Comparison of ENCODE assay signal across 18 cellular contexts in genomic region chr11:64719406-64719805, GRCh38. TPM values are rescaled to one million over a fixed set of nuclear protein-coding genes. Genes with fewer than 3 reads are reported as not detected.
A peak's percentile ranks its signal among the peaks of the same experiment; 100 is the strongest.
DNase-seq lines count a peak whose midpoint lies in the region; ATAC-seq and TF ChIP-seq lines count a peak whose summit lies in the region.
"Had no signal": no experiment of that assay in that cellular context is flagged by ENCODE, and none has a peak within 500 bp of the region (broad histone marks: within the 10 kb centered on the region; RNA-seq: fewer than 3 reads in every experiment).

No MANE protein-coding gene starts in this region.

- intact Hi-C loops in upper lobe of right lung (cut with DNase I), result no loop called here

- no peak overlapping the region for H3K4me2 ChIP-seq in neural cell (ENCODE audit: low read length)
- H3K4me2 ChIP-seq: GM23338 had no signal

- H4K20me1 ChIP-seq in neural cell (ENCODE audit: insufficient read depth), result peaks cover 23% of the 10 kb centered on the region

- no peak overlapping the region for H2AFZ ChIP-seq in neural cell (ENCODE audit: low read depth, low read length)
- H2AFZ ChIP-seq: GM23338 had no signal

- H3K9me3 ChIP-seq in neural cell (ENCODE audit: low read length) (no peaks in the 10 kb centered on the region), upper lobe of right lung (no peaks in the 10 kb centered on the region)

- no peaks in the 10 kb centered on the region for H3F3A ChIP-seq in neural cell (ENCODE audit: insufficient read depth, low read length, poor library complexity, severe bottlenecking)

- TF ChIP-seq EP300 in neural cell (conservative IDR thresholded peaks at IDR 0.05; ENCODE audit: poor library complexity, severe bottlenecking), result no peak

- peaks cover 59% of the 10 kb centered on the region for H3K79me2 ChIP-seq in neural cell (replicated peaks; ENCODE audit: insufficient read depth, low read length)

- DNase-seq in NCI-H2171 (lab: John Stamatoyannopoulos, UW) (peak; percentile 13), NCI-H2171 treated with DMSO at 0.1 percent for 48 hours (lab: John Stamatoyannopoulos, UW) (no peak), upper lobe of right lung (peak; percentile 56), GM10266 (ENCODE audit: extremely low spot score) (no peak), NCI-H187 treated with DMSO at 0.1 percent for 48 hours (lab: John Stamatoyannopoulos, UW) (no peak)
- DNase-seq: C1 segment of cervical spinal cord; CD4-positive, CD25-positive, alpha-beta regulatory T cell; CD8-positive, alpha-beta memory T cell; COR-L47; HFFc6; KBM-7 had no signal

- ATAC-seq in upper lobe of right lung (no peak), HG03565 (IDR thresholded peaks at IDR 0.05; ENCODE audit: unreplicated experiment) (no peak)
- ATAC-seq: GM23338, HCT116, HepG2 had no signal

- peaks cover 7% of the 10 kb centered on the region for H3K4me1 ChIP-seq in upper lobe of right lung

- H3K9ac ChIP-seq in neural cell (ENCODE audit: low read length), result no peak overlapping the region

- H3K36me3 ChIP-seq in neural cell (ENCODE audit: insufficient read depth, low read length), result no peaks in the 10 kb centered on the region
- H3K36me3 ChIP-seq in upper lobe of right lung, result no peaks in the 10 kb centered on the region

- H3K27ac ChIP-seq in neural cell (ENCODE audit: low read length) (no peak overlapping the region), upper lobe of right lung (no peak overlapping the region)
- H3K27ac ChIP-seq: 22Rv1 had no signal

- H3K4me3 ChIP-seq in neural cell (ENCODE audit: low read length) (peak overlapping the region; percentile 91), upper lobe of right lung (no peak overlapping the region)
- H3K4me3 ChIP-seq: GM23338 had no signal

- H3K27me3 ChIP-seq in neural cell (ENCODE audit: insufficient read depth, low read depth, low read length), result no peaks in the 10 kb centered on the region
- H3K27me3 ChIP-seq in upper lobe of right lung, result peaks cover 73% of the 10 kb centered on the region

- TF ChIP-seq RAD21 in neural cell (conservative IDR thresholded peaks at IDR 0.05), result no peak

- TF ChIP-seq CTCF in neural cell (IDR thresholded peaks at IDR 0.05; ENCODE audit: poor library complexity, severe bottlenecking) (no peak), upper lobe of right lung (IDR thresholded peaks at IDR 0.05) (no peak), GM10266 (IDR thresholded peaks at IDR 0.05; ENCODE audit: control insufficient read depth, insufficient read depth, low read depth, missing control alignments) (no peak)

- no peaks in the 10 kb centered on the region for H3K9me2 ChIP-seq in neural cell (ENCODE audit: insufficient read depth, low read length)

TF ChIP-seq in neural cell, 6 proteins besides CTCF, POLR2A, EP300 and RAD21:
- TF ChIP-seq EZH2 (IDR thresholded peaks at IDR 0.05; ENCODE audit: borderline replicate concordance, insufficient read depth, low read length, poor library complexity, severe bottlenecking), result no peak
- no peak for TF ChIP-seq POLR2AphosphoS5 (IDR thresholded peaks at IDR 0.05)
- TF ChIP-seq REST (IDR thresholded peaks at IDR 0.05; ENCODE audit: borderline replicate concordance), result no peak
- TF ChIP-seq TAF1 (IDR thresholded peaks at IDR 0.05; ENCODE audit: low read depth), result no peak
- no peak for TF ChIP-seq MXI1 (conservative IDR thresholded peaks at IDR 0.05; ENCODE audit: poor library complexity, severe bottlenecking)
- no peak for TF ChIP-seq SMC3 (conservative IDR thresholded peaks at IDR 0.05; ENCODE audit: poor library complexity)

RNA-seq across cellular contexts. Expression of gene NRXN2, which starts 3.6 kb away (rescaled TPM):
- polyA plus RNA-seq in neural cell, result 68.0 and 99.8 TPM in 2 replicates
- 279 and 325 TPM in 2 replicates for polyA minus RNA-seq in neural cell
- total RNA-seq in upper lobe of right lung, result 0.72 TPM
- total RNA-seq: HepG2 had no signal
- polyA plus RNA-seq: CD4-positive, CD25-positive, alpha-beta regulatory T cell; CD8-positive, alpha-beta memory T cell; HepG2; IgD-negative memory B cell had no signal

RNA-seq across cellular contexts. Expression of gene RASGRP2, which starts 24.5 kb away (rescaled TPM):
- 4.5 and 13.9 TPM in 2 replicates for polyA plus RNA-seq in neural cell
- 2.9 and 4.4 TPM in 2 replicates for polyA minus RNA-seq in neural cell
- 27.6 TPM for total RNA-seq in upper lobe of right lung
- total RNA-seq: HepG2 had no signal

RNA-seq across cellular contexts. Expression of gene PYGM, which starts 40.4 kb away (rescaled TPM):
- 0.14 and 0.43 TPM in 2 replicates for polyA plus RNA-seq in neural cell
- 0.58 TPM in 1 of 2 replicates, not detected in the other for polyA minus RNA-seq in neural cell
- total RNA-seq in upper lobe of right lung, result 2.0 TPM

RNA-seq across cellular contexts. Expression of gene SF1, which starts 58.9 kb away (rescaled TPM):
- 53.2 and 72.7 TPM in 2 replicates for polyA plus RNA-seq in neural cell
- 120 and 150 TPM in 2 replicates for polyA minus RNA-seq in neural cell
- total RNA-seq in upper lobe of right lung, result 294 TPM

Comparison
In these comparisons a context has a peak if more than half of its experiments do, and no peak if none do; other contexts are left out.
1. DNase-seq: peak in NCI-H2171 (single experiment) and upper lobe of right lung (single experiment); none in NCI-H2171 treated with DMSO at 0.1 percent for 48 hours (single experiment), GM10266 (single experiment) and NCI-H187 treated with DMSO at 0.1 percent for 48 hours (single experiment).